8 cellular contexts compared by ENCODE assay signal in genomic region chrX:154761977-154762528, GRCh38. TPM values are rescaled to one million over a fixed set of nuclear protein-coding genes. Genes with fewer than 3 reads are reported as not detected.
DNase-seq lines count a peak whose midpoint lies in the region; ATAC-seq and TF ChIP-seq lines count a peak whose summit lies in the region.

No MANE protein-coding gene starts in this region.

- H3K27ac Mint-ChIP-seq in activated naive CD4-positive, alpha-beta T cell treated with anti-CD3 and anti-CD28 coated beads for 36 hours: peak overlapping the region; percentile 94

- H3K36me3 Mint-ChIP-seq in activated naive CD4-positive, alpha-beta T cell treated with anti-CD3 and anti-CD28 coated beads for 36 hours (ENCODE audit: low read depth): peaks cover 22% of the 10 kb centered on the region

- H4K20me1 ChIP-seq in fibroblast of lung (ENCODE audit: control insufficient read depth, extremely low read depth, insufficient read depth, low read length): peaks cover 2% of the 10 kb centered on the region

- H3K4me3 Mint-ChIP-seq in activated naive CD4-positive, alpha-beta T cell treated with anti-CD3 and anti-CD28 coated beads for 36 hours: peak overlapping the region; percentile 88

- no peak for TF ChIP-seq POLR2A in gastrocnemius medialis (IDR thresholded peaks at IDR 0.05)

- H3K9me3 ChIP-seq in SK-N-MC (ENCODE audit: low read depth, low read length) (no peaks in the 10 kb centered on the region), fibroblast of lung (ENCODE audit: control insufficient read depth, insufficient read depth, low read depth, low read length) (no peaks in the 10 kb centered on the region), gastrocnemius medialis (no peaks in the 10 kb centered on the region)

- no peak for TF ChIP-seq CTCF in fibroblast of lung (conservative IDR thresholded peaks at IDR 0.05 in 1 of 2, IDR thresholded peaks at IDR 0.05 in 1 of 2; ENCODE audit: low read depth in 1 of 2, low read length in 2 of 2)
- no peak for TF ChIP-seq CTCF in gastrocnemius medialis (IDR thresholded peaks at IDR 0.05 in 4 of 5, conservative IDR thresholded peaks at IDR 0.05 in 1 of 5)

- H3K27me3 Mint-ChIP-seq in activated naive CD4-positive, alpha-beta T cell treated with anti-CD3 and anti-CD28 coated beads for 36 hours (ENCODE audit: low read depth): no peaks in the 10 kb centered on the region

- ATAC-seq in gastrocnemius medialis (peak; percentile 49 to 66), GM18519 (IDR thresholded peaks at IDR 0.05; ENCODE audit: low FRiP score, unreplicated experiment) (no peak)

- CTCF ChIA-PET in activated naive CD4-positive, alpha-beta T cell treated with anti-CD3 and anti-CD28 coated beads for 36 hours (lab: Charles Lee): interaction anchor here (0.8 to 1.2 kb wide), 4 partner anchors 12 to 78 kb away, joined by 3 to 5 read pairs (median 3); no protein-coding TSS in a partner anchor

- no peaks in the 10 kb centered on the region for H3K27me3 ChIP-seq in fibroblast of lung (ENCODE audit: control insufficient read depth, insufficient read depth, low read length)
- no peaks in the 10 kb centered on the region for H3K27me3 ChIP-seq in gastrocnemius medialis

- DNase-seq in activated naive CD4-positive, alpha-beta T cell treated with anti-CD3 and anti-CD28 coated beads for 36 hours: peak; percentile 23
- DNase-seq in activated naive CD4-positive, alpha-beta T cell treated with anti-CD3 and anti-CD28 coated beads, Interleukin-2, amount 50 U/mL, for 16 hours: no peak
- DNase-seq in SK-N-MC (ENCODE audit: low read depth, low spot score) (no peak), fibroblast of lung (ENCODE audit: low read depth in 2 of 2) (no peak), gastrocnemius medialis (peak in 1 of 2 donors; percentile 12), EL (no peak), posterior cingulate gyrus (no peak)

- H3K36me3 ChIP-seq in SK-N-MC (ENCODE audit: insufficient read depth, low read length) (peaks cover 26% of the 10 kb centered on the region), fibroblast of lung (ENCODE audit: control insufficient read depth, insufficient read depth, low read length) (peaks cover 2% of the 10 kb centered on the region), gastrocnemius medialis (peaks cover 0 to 12% of the 10 kb centered on the region in 2 donors)

- H3K4me1 Mint-ChIP-seq in activated naive CD4-positive, alpha-beta T cell treated with anti-CD3 and anti-CD28 coated beads for 36 hours (ENCODE audit: low read depth): peaks cover 29% of the 10 kb centered on the region

- H3K9me3 Mint-ChIP-seq in activated naive CD4-positive, alpha-beta T cell treated with anti-CD3 and anti-CD28 coated beads for 36 hours: no peaks in the 10 kb centered on the region

- peak overlapping the region; percentile 91 for H3K4me3 ChIP-seq in SK-N-MC
- H3K4me3 ChIP-seq in fibroblast of lung (replicated peaks in 1 of 4; ENCODE audit: control extremely low read depth in 1 of 4, insufficient read depth in 1 of 4, low read depth in 3 of 4, low read length in 4 of 4): peak overlapping the region; percentile 41 to 71 (median 66)
- peak overlapping the region; percentile 59 to 77 (median 71) for H3K4me3 ChIP-seq in gastrocnemius medialis

- H3K9ac ChIP-seq in SK-N-MC (ENCODE audit: insufficient read length) (peak overlapping the region; percentile 81), fibroblast of lung (ENCODE audit: insufficient read depth, low read length) (peak overlapping the region; percentile 17)

- peaks cover 21% of the 10 kb centered on the region for H3K79me2 ChIP-seq in fibroblast of lung (ENCODE audit: control insufficient read depth, insufficient read depth, low read length)

- peak overlapping the region; percentile 75; the same call in 1 of the 2 replicates for H3K27ac ChIP-seq in SK-N-MC
- H3K27ac ChIP-seq in fibroblast of lung (ENCODE audit: insufficient read depth, low read length): peak overlapping the region; percentile 61
- H3K27ac ChIP-seq in gastrocnemius medialis: peak overlapping the region; percentile 79 to 88 (median 82)

- in situ Hi-C loops in gastrocnemius medialis (cut with MboI; ENCODE audit: low sequenced_read_pairs in 4 of 4): no loop called here

- peak overlapping the region; percentile 95 for H2AFZ ChIP-seq in fibroblast of lung (ENCODE audit: low read length)

- H3K4me1 ChIP-seq in fibroblast of lung (ENCODE audit: control insufficient read depth, extremely low read depth, insufficient read depth, low read length) (no peaks in the 10 kb centered on the region), gastrocnemius medialis (peaks cover 0 to 10% of the 10 kb centered on the region in 2 donors)

- intact Hi-C loops in activated naive CD4-positive, alpha-beta T cell treated with anti-CD3 and anti-CD28 coated beads for 36 hours (cut with micrococcal nuclease): loop anchor here (1.0 to 2.0 kb wide), 5 partner anchors 37 to 265 kb away; partner anchors contain the start of genes FUNDC2, IKBKG and MPP1
- intact Hi-C loops in gastrocnemius medialis (cut with DNase I; ENCODE audit: low total_unique reads) (loop anchor here (2.0 to 10.0 kb wide), 3 partner anchors 43 to 1120 kb away; partner anchors contain the start of genes G6PD, IKBKG, MPP1 and VAMP7), posterior cingulate gyrus (cut with DNase I) (no loop called here)

- H3K4me2 ChIP-seq in fibroblast of lung (ENCODE audit: extremely low read depth, insufficient read depth, low read length): peak overlapping the region; percentile 75

RNA-seq across cellular contexts. Expression of gene DKC1, which starts 0.6 kb away (rescaled TPM):
- 100 to 1,000 TPM; 124 to 127 TPM for total RNA-seq in activated naive CD4-positive, alpha-beta T cell treated with anti-CD3 and anti-CD28 coated beads for 36 hours
- 30.2 and 31.1 TPM in 2 replicates for total RNA-seq in fibroblast of lung
- 42.4 and 66.8 TPM in 2 replicates for polyA plus RNA-seq in fibroblast of lung
- polyA plus RNA-seq in fibroblast of lung (2012): 33.7 and 55.4 TPM in 2 replicates
- 20.9 and 32.6 TPM in 2 replicates for polyA minus RNA-seq in fibroblast of lung (ENCODE audit: low replicate concordance)
- 10 to 100 TPM; 17.8 to 34.1 (median 21.7) TPM for total RNA-seq in gastrocnemius medialis

RNA-seq across cellular contexts. Expression of gene GAB3, which starts 11.2 kb away (rescaled TPM):
- total RNA-seq in activated naive CD4-positive, alpha-beta T cell treated with anti-CD3 and anti-CD28 coated beads for 36 hours: 1 to 10 TPM; 1.0 to 1.4 TPM
- total RNA-seq in fibroblast of lung (4.1 and 6.4 TPM in 2 replicates), gastrocnemius medialis (1 to 10 TPM in 3 of 4 donors, under 1 TPM in 1; 0.92 to 2.2 (median 1.1) TPM)
- 2.8 and 2.9 TPM in 2 replicates for polyA plus RNA-seq in fibroblast of lung
- 0.83 and 1.4 TPM in 2 replicates for polyA plus RNA-seq in fibroblast of lung (2012)
- polyA minus RNA-seq in fibroblast of lung (ENCODE audit: low replicate concordance): 3.0 and 3.2 TPM in 2 replicates

RNA-seq across cellular contexts. Expression of gene MPP1, which starts 43.2 kb away (rescaled TPM):
- total RNA-seq in activated naive CD4-positive, alpha-beta T cell treated with anti-CD3 and anti-CD28 coated beads for 36 hours: 10 to 100 TPM; 23.9 to 24.3 TPM
- total RNA-seq in fibroblast of lung (19.0 and 38.5 TPM in 2 replicates), gastrocnemius medialis (10 to 100 TPM; 11.3 to 19.9 (median 15.9) TPM)
- 27.0 and 51.9 TPM in 2 replicates for polyA plus RNA-seq in fibroblast of lung
- 20.4 and 43.4 TPM in 2 replicates for polyA plus RNA-seq in fibroblast of lung (2012)
- polyA minus RNA-seq in fibroblast of lung (ENCODE audit: low replicate concordance): 7.8 and 34.2 TPM in 2 replicates
